1 cellular context compared by ENCODE assay signal in genomic region chr4:176270669-176271068, GRCh38.
A peak's percentile ranks its signal among the peaks of the same experiment; 100 is the strongest.
TF ChIP-seq lines count a peak whose summit lies in the region.

No MANE protein-coding gene starts in this region.

TF ChIP-seq in HEK293, 187 proteins besides CTCF, POLR2A, EP300 and RAD21 (continued from another document):
- TF ChIP-seq, protein P1, sequence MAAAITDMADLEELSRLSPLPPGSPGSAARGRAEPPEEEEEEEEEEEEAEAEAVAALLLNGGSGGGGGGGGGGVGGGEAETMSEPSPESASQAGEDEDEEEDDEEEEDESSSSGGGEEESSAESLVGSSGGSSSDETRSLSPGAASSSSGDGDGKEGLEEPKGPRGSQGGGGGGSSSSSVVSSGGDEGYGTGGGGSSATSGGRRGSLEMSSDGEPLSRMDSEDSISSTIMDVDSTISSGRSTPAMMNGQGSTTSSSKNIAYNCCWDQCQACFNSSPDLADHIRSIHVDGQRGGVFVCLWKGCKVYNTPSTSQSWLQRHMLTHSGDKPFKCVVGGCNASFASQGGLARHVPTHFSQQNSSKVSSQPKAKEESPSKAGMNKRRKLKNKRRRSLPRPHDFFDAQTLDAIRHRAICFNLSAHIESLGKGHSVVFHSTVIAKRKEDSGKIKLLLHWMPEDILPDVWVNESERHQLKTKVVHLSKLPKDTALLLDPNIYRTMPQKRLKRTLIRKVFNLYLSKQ (tag by site-specific recombination; IDR thresholded peaks at IDR 0.05; ENCODE audit: borderline replicate concordance) = no peak
- TF ChIP-seq GLIS2 (tag by site-specific recombination; IDR thresholded peaks at IDR 0.05) (no peak), HOXC10 (CRISPR knock-in tag; IDR thresholded peaks at IDR 0.05) (no peak), ZNF660 (tag by site-specific recombination; IDR thresholded peaks at IDR 0.05) (peak; percentile 89), ZNF654 (tag by site-specific recombination; IDR thresholded peaks at IDR 0.05; ENCODE audit: low read depth) (no peak), ZNF121 (tag by site-specific recombination; IDR thresholded peaks at IDR 0.05) (no peak), REST (tag by site-specific recombination; IDR thresholded peaks at IDR 0.05) (no peak), ZBTB8A (tag by site-specific recombination; IDR thresholded peaks at IDR 0.05) (no peak), IKZF3 (tag by site-specific recombination; IDR thresholded peaks at IDR 0.05) (0 out of 2 replicates have a peak, but pooled peaks have one; percentile 38), ZNF488 (tag by site-specific recombination; IDR thresholded peaks at IDR 0.05) (no peak), PRDM4 (tag by site-specific recombination; IDR thresholded peaks at IDR 0.05) (no peak)
- TF ChIP-seq, protein P2, sequence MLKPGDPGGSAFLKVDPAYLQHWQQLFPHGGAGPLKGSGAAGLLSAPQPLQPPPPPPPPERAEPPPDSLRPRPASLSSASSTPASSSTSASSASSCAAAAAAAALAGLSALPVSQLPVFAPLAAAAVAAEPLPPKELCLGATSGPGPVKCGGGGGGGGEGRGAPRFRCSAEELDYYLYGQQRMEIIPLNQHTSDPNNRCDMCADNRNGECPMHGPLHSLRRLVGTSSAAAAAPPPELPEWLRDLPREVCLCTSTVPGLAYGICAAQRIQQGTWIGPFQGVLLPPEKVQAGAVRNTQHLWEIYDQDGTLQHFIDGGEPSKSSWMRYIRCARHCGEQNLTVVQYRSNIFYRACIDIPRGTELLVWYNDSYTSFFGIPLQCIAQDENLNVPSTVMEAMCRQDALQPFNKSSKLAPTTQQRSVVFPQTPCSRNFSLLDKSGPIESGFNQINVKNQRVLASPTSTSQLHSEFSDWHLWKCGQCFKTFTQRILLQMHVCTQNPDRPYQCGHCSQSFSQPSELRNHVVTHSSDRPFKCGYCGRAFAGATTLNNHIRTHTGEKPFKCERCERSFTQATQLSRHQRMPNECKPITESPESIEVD (tag by site-specific recombination; IDR thresholded peaks at IDR 0.05) = no peak; the same call in 1 of the 2 replicates
- TF ChIP-seq, protein P3, sequence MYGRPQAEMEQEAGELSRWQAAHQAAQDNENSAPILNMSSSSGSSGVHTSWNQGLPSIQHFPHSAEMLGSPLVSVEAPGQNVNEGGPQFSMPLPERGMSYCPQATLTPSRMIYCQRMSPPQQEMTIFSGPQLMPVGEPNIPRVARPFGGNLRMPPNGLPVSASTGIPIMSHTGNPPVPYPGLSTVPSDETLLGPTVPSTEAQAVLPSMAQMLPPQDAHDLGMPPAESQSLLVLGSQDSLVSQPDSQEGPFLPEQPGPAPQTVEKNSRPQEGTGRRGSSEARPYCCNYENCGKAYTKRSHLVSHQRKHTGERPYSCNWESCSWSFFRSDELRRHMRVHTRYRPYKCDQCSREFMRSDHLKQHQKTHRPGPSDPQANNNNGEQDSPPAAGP (tag by site-specific recombination; IDR thresholded peaks at IDR 0.05) = no peak
- TF ChIP-seq, protein P4, sequence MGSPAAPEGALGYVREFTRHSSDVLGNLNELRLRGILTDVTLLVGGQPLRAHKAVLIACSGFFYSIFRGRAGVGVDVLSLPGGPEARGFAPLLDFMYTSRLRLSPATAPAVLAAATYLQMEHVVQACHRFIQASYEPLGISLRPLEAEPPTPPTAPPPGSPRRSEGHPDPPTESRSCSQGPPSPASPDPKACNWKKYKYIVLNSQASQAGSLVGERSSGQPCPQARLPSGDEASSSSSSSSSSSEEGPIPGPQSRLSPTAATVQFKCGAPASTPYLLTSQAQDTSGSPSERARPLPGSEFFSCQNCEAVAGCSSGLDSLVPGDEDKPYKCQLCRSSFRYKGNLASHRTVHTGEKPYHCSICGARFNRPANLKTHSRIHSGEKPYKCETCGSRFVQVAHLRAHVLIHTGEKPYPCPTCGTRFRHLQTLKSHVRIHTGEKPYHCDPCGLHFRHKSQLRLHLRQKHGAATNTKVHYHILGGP (tag by site-specific recombination; IDR thresholded peaks at IDR 0.05) = no peak
